Comparison of ENCODE assay signal across 18 cellular contexts in the genomic region with DNA sequence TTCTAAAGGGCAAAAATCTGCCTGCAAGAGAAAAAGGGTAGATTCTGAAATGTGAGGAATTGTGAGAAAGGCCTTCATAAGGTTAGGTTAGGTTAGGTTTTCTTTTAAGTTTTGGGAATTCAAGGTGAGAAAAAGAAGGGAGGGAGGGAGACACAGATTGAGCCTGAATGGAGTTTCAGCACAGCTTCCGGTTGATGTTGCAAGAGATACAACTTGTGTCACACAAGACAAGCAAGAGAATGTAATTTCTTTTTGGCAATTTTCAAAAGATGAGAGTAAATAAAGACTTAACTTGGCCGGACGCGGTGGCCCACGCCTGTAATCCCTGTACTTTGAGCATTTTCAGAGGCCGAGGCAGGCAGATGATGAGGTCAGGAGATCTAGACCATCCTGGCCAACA.
"Had no signal": no experiment of that assay in that cellular context is flagged by ENCODE, and none has a peak within 500 bp of the region (broad histone marks: within the 10 kb centered on the region; RNA-seq: fewer than 3 reads in every experiment).

No MANE protein-coding gene starts in this region.

- ATAC-seq: left colon; left ventricle myocardium superior; natural killer cell treated with Interleukin-12 subunit alpha and Interleukin-12 subunit beta and Interleukin-15 and Interleukin-18, amount 100 ng/mL, for 72 hours; psoas muscle; sciatic nerve had no signal

- H3K4me3 ChIP-seq: esophagus squamous epithelium, lung, neural progenitor cell, psoas muscle, skin epidermis, stomach had no signal

- DNase-seq: esophagus squamous epithelium; foreskin melanocyte; left colon; left ventricle myocardium superior; mesenchymal stem cell; midbrain; psoas muscle; retina; stimulated activated CD4-positive, alpha-beta T cell treated with anti-CD3 and anti-CD28 coated beads, Interleukin-2, amount 100 ng/mL, for 24 hours; stimulated activated CD4-positive, alpha-beta T cell treated with anti-CD3 and anti-CD28 coated beads, Interleukin-4, amount 100 ng/mL, for 4 hours; stimulated activated naive CD4-positive, alpha-beta T cell; stomach; trophoblast cell had no signal
